Comparison of ENCODE assay signal across 2 cellular contexts in the genomic region with DNA sequence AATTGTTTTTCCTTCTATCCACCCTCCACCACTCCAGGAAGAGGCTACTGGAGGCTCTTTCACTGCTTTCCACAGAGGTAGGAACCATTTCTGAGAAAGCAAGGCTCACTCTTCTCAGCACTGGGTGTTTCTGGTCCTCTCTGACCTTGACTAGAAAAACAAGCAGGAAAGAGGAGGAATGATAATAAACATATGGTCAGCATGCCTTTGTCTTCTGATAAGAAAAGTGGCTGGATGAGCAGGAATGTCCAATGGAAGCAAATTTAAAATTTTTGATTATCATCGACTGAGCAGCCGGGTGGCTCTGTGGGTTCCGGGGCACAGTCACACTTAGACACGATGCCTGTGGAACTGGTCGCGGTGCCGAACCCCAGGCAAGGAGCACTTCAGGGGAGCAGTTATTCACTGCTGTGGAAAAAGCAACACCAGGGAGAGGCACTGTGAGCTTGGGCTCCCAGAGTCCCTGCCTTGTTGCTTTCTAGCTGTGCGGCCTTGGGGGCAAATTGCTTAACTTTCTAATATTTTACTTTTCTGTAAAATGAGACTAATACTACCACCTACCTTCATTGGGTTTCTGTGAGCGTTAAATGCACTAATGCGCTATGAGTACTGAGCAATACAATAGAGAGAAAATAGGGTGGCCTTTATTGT.
TF ChIP-seq lines count a peak whose summit lies in the region.

No MANE protein-coding gene starts in this region.

TF ChIP-seq in IMR-90, 13 proteins besides CTCF, POLR2A, EP300 and RAD21:
- TF ChIP-seq NFE2L2 (IDR thresholded peaks at IDR 0.05; ENCODE audit: low read depth, low read length) (no peak), CHD1 (IDR thresholded peaks at IDR 0.05; ENCODE audit: low read depth, low read length) (no peak), MAFK (IDR thresholded peaks at IDR 0.05; ENCODE audit: low read depth, low read length) (no peak), FOS (IDR thresholded peaks at IDR 0.05; ENCODE audit: low read depth, low read length) (no peak), RFX5 (IDR thresholded peaks at IDR 0.05; ENCODE audit: low read depth, low read length) (no peak), RCOR1 (IDR thresholded peaks at IDR 0.05; ENCODE audit: insufficient replicate concordance, low read length) (no peak), CEBPB (IDR thresholded peaks at IDR 0.05; ENCODE audit: low read depth, low read length) (no peak), BHLHE40 (IDR thresholded peaks at IDR 0.05; ENCODE audit: low read depth, low read length) (no peak), USF2 (IDR thresholded peaks at IDR 0.05; ENCODE audit: low read depth, low read length) (no peak), SMC3 (IDR thresholded peaks at IDR 0.05; ENCODE audit: low read depth, low read length) (no peak)
- TF ChIP-seq, protein P1, sequence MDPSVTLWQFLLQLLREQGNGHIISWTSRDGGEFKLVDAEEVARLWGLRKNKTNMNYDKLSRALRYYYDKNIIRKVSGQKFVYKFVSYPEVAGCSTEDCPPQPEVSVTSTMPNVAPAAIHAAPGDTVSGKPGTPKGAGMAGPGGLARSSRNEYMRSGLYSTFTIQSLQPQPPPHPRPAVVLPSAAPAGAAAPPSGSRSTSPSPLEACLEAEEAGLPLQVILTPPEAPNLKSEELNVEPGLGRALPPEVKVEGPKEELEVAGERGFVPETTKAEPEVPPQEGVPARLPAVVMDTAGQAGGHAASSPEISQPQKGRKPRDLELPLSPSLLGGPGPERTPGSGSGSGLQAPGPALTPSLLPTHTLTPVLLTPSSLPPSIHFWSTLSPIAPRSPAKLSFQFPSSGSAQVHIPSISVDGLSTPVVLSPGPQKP (IDR thresholded peaks at IDR 0.05; ENCODE audit: borderline replicate concordance, low read depth, low read length): no peak
TF ChIP-seq in IMR-90: peak in this region for 0.

TF ChIP-seq in K562, 482 proteins besides CTCF, POLR2A, EP300 and RAD21:
- TF ChIP-seq NFE2L1 (tag; IDR thresholded peaks at IDR 0.05; ENCODE audit: borderline replicate concordance, low read depth) (no peak), GMEB1 (CRISPR knock-in tag; IDR thresholded peaks at IDR 0.05) (no peak), MLLT1 (IDR thresholded peaks at IDR 0.05) (no peak), ESRRA (IDR thresholded peaks at IDR 0.05; ENCODE audit: borderline replicate concordance, low read depth) (0 out of 2 replicates have a peak, but pooled peaks have one; percentile 16), POLR2G (IDR thresholded peaks at IDR 0.05; ENCODE audit: low read depth, low read length) (no peak), CXXC5 (CRISPR knock-in tag; IDR thresholded peaks at IDR 0.05) (no peak), NFRKB (IDR thresholded peaks at IDR 0.05; ENCODE audit: low read depth) (no peak)
